In the genomic region with DNA sequence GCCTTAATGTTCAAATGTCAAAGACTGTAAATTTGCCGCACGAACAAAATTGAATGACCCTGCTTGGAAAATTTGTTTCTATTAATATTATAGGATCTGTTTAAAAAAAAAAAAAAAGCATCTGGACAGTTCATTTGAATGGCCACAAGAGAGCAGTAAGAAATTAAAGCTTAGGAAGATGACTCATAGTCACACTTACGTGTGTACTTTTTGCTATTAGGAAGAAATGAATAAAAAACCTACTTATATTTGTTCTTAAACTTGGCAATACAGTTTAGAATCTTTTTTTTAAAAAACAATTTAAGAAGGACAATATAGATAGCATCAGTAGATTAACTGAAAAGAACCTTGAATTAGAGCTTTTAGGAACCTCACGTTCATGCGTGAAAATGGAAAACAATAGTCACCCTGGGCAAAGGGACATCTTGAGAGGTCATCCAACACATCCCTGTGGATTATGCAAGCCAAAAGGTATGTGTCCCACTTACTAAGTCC, we compare ENCODE assay signal across 8 cellular contexts.
DNase-seq lines count a peak whose midpoint lies in the region; ATAC-seq and TF ChIP-seq lines count a peak whose summit lies in the region.

No MANE protein-coding gene starts in this region.

- H3K4me3 Mint-ChIP-seq in activated CD8-positive, alpha-beta T cell treated with anti-CD3 and anti-CD28 coated beads for 36 hours = no peak overlapping the region

- peak; percentile 63 for TF ChIP-seq RAD21 in IMR-90 (IDR thresholded peaks at IDR 0.05; ENCODE audit: low read length)

- H4K20me1 ChIP-seq in IMR-90 (ENCODE audit: insufficient read depth, low read length) = no peaks in the 10 kb centered on the region

- ATAC-seq in IMR-90 (ENCODE audit: low read depth) = peak; percentile 68
- ATAC-seq in GM21528 (IDR thresholded peaks at IDR 0.05; ENCODE audit: low FRiP score, unreplicated experiment) = no peak
- no peak for ATAC-seq in activated CD8-positive, alpha-beta T cell treated with anti-CD3 and anti-CD28 coated beads for 36 hours
- no peak for ATAC-seq in GM18909 (IDR thresholded peaks at IDR 0.05; ENCODE audit: poor library complexity, unreplicated experiment)

- H3K36me3 ChIP-seq in BE2C (no peaks in the 10 kb centered on the region), IMR-90 (ENCODE audit: control insufficient read depth, insufficient read depth, low read length) (no peaks in the 10 kb centered on the region), adrenal gland (replicated peaks in 1 of 2) (no peaks in the 10 kb centered on the region)

- no peak overlapping the region for H2AK9ac ChIP-seq in IMR-90 (replicated peaks; ENCODE audit: low read depth, low read length, poor library complexity)

- DNase-seq in BE2C (no peak), IMR-90 (peak; percentile 80), adrenal gland (peak in 1 of 7 donors; percentile 8), iris pigment epithelial cell (ENCODE audit: low read depth) (peak; percentile 79), activated T-cell treated with anti-CD3 and anti-CD28 coated beads for 4 hours (no peak)
- no peak for DNase-seq in activated CD8-positive, alpha-beta T cell treated with anti-CD3 and anti-CD28 coated beads for 36 hours

- intact Hi-C loops in IMR-90 (cut with micrococcal nuclease) (loop anchor here (1.0 to 5.0 kb wide), 3 partner anchors 106 to 621 kb away; a partner anchor contains a TSS), adrenal gland (cut with DNase I) (no loop called here)
- intact Hi-C loops in activated CD8-positive, alpha-beta T cell treated with anti-CD3 and anti-CD28 coated beads for 36 hours (cut with micrococcal nuclease) = no loop called here

- peak; percentile 45 for TF ChIP-seq CTCF in BE2C (IDR thresholded peaks at IDR 0.05; ENCODE audit: low read depth, low read length)
- peak; percentile 74 for TF ChIP-seq CTCF in IMR-90 (conservative IDR thresholded peaks at IDR 0.05; ENCODE audit: low read depth, low read length)
- TF ChIP-seq CTCF in adrenal gland (IDR thresholded peaks at IDR 0.05) = peak; percentile 11 to 59 (median 35)
- TF ChIP-seq CTCF in activated CD8-positive, alpha-beta T cell treated with anti-CD3 and anti-CD28 coated beads for 36 hours (IDR thresholded peaks at IDR 0.05) = no peak

- H3K4ac ChIP-seq in IMR-90 (ENCODE audit: low read depth, low read length) = peak overlapping the region; percentile 68

- 0 out of 2 replicates have a peak overlapping the region, but pooled peaks have one; percentile 37 for H2AK5ac ChIP-seq in IMR-90 (ENCODE audit: low read depth, low read length)

- in situ Hi-C loops in IMR-90 (cut with MboI; ENCODE audit: low sequenced_read_pairs) = loop anchor here (25.0 kb wide), 1 partner anchor 621 kb away; a partner anchor contains a TSS

- no peaks in the 10 kb centered on the region for H3K36me3 Mint-ChIP-seq in activated CD8-positive, alpha-beta T cell treated with anti-CD3 and anti-CD28 coated beads for 36 hours (ENCODE audit: low read depth)

- peaks cover 4% of the 10 kb centered on the region for H3K9me3 Mint-ChIP-seq in activated CD8-positive, alpha-beta T cell treated with anti-CD3 and anti-CD28 coated beads for 36 hours

- no peaks in the 10 kb centered on the region for H3K4me1 Mint-ChIP-seq in activated CD8-positive, alpha-beta T cell treated with anti-CD3 and anti-CD28 coated beads for 36 hours (ENCODE audit: low read depth)

- no peak overlapping the region for H2AFZ ChIP-seq in IMR-90 (replicated peaks; ENCODE audit: low read length, poor library complexity)

- peak overlapping the region in 1 of 2 experiments; percentile 74; a peak in 3 of 4 replicates for H4K8ac ChIP-seq in IMR-90 (ENCODE audit: low read depth in 2 of 2, low read length in 2 of 2)

- BruUV-seq in IMR-90 (replicated peaks; lab: Mats Ljungman, UMichigan) = no TSS peak

- no peaks in the 10 kb centered on the region for H3K9me1 ChIP-seq in IMR-90 (ENCODE audit: insufficient read depth, low read length)

- peak overlapping the region; percentile 73; the same call in 1 of the 2 replicates for H3K4me2 ChIP-seq in IMR-90 (ENCODE audit: low read depth, low read length)

- WGBS in IMR-90 (ENCODE audit: extremely low coverage in 2 of 2, insufficient read length in 1 of 2), 2 experiments = no CpG with 5 or more reads among the region's 5 CpGs
- WGBS in adrenal gland, 4 donors = 26 to 42% (median 30%) methylated on average over 5 of the region's 5 CpGs

- H2BK5ac ChIP-seq in IMR-90 (ENCODE audit: low read depth, low read length, poor library complexity, severe bottlenecking) = peak overlapping the region; percentile 41

- peak overlapping the region; percentile 95; the same call in 1 of the 2 replicates for H3K18ac ChIP-seq in IMR-90 (ENCODE audit: low read depth, low read length)

- H3K4me1 ChIP-seq in BE2C = no peaks in the 10 kb centered on the region
- H3K4me1 ChIP-seq in IMR-90 (ENCODE audit: control insufficient read depth, insufficient read depth, low read length) = peaks cover 2% of the 10 kb centered on the region; the same call in 1 of the 2 replicates
- H3K4me1 ChIP-seq in adrenal gland (replicated peaks in 1 of 2) = peaks cover 0 to 5% of the 10 kb centered on the region in 2 donors

- H3K9me3 ChIP-seq in BE2C (no peaks in the 10 kb centered on the region), IMR-90 (ENCODE audit: control insufficient read depth, insufficient read depth, low read length) (no peaks in the 10 kb centered on the region), adrenal gland (replicated peaks in 1 of 3) (no peaks in the 10 kb centered on the region)

- H2BK20ac ChIP-seq in IMR-90 (ENCODE audit: low read depth, low read length) = peak overlapping the region; percentile 81

- no peaks in the 10 kb centered on the region for H3K79me1 ChIP-seq in IMR-90 (ENCODE audit: low read depth in 1 of 2, low read length in 2 of 2)

- H3K27me3 ChIP-seq in BE2C (peaks cover 11% of the 10 kb centered on the region), IMR-90 (ENCODE audit: control insufficient read depth, insufficient read depth, low read length) (no peaks in the 10 kb centered on the region), adrenal gland (no peaks in the 10 kb centered on the region)

- TF ChIP-seq POLR2A in IMR-90 (IDR thresholded peaks at IDR 0.05; ENCODE audit: low read depth, low read length) (no peak), adrenal gland (IDR thresholded peaks at IDR 0.05) (no peak)

- peak overlapping the region; percentile 61; the same call in 2 of the 3 replicates for H2BK15ac ChIP-seq in IMR-90 (ENCODE audit: low read depth, low read length)

- no peak overlapping the region for H4K91ac ChIP-seq in IMR-90 (ENCODE audit: insufficient read depth, low read depth, low read length)

- H3K27ac Mint-ChIP-seq in activated CD8-positive, alpha-beta T cell treated with anti-CD3 and anti-CD28 coated beads for 36 hours = no peak overlapping the region

- peak overlapping the region; percentile 46; the same call in 1 of the 2 replicates for H3K23ac ChIP-seq in IMR-90 (ENCODE audit: low read depth, low read length)

- H3K9ac ChIP-seq in IMR-90 (ENCODE audit: low read depth, low read length) = peak overlapping the region; percentile 60; the same call in 1 of the 2 replicates

- peak overlapping the region; percentile 84 for H2BK120ac ChIP-seq in IMR-90 (ENCODE audit: low read depth, low read length)

- no peak overlapping the region for H3K56ac ChIP-seq in IMR-90 (ENCODE audit: extremely low read depth, insufficient read depth, low read length)

- no peaks in the 10 kb centered on the region for H3K27me3 Mint-ChIP-seq in activated CD8-positive, alpha-beta T cell treated with anti-CD3 and anti-CD28 coated beads for 36 hours

- H3K27ac ChIP-seq in IMR-90 (ENCODE audit: insufficient read depth, low read length) = no peak overlapping the region
- H3K27ac ChIP-seq in adrenal gland = no peak overlapping the region

- CTCF ChIA-PET in IMR-90 (lab: Yijun Ruan, JAX) = interaction anchor here (0.6 to 1.5 kb wide), 10 partner anchors 9 to 755 kb away, joined by 3 to 8 read pairs (median 4); no protein-coding TSS in a partner anchor
- CTCF ChIA-PET in activated CD8-positive, alpha-beta T cell treated with anti-CD3 and anti-CD28 coated beads for 36 hours (lab: Charles Lee) = interaction anchor here (1.2 kb wide), 1 partner anchor 9 kb away, joined by 4 read pairs; no protein-coding TSS in a partner anchor

- peak overlapping the region; percentile 92; the same call in 1 of the 2 replicates for H4K5ac ChIP-seq in IMR-90 (ENCODE audit: low read depth, low read length)

- peak overlapping the region; percentile 58 for H3K14ac ChIP-seq in IMR-90 (replicated peaks; ENCODE audit: low read depth, low read length)

- H3K4me3 ChIP-seq in BE2C (ENCODE audit: low read depth, low read length) (no peak overlapping the region), IMR-90 (ENCODE audit: insufficient read depth, low read depth, low read length) (no peak overlapping the region), adrenal gland (no peak overlapping the region)

- POLR2A ChIA-PET in IMR-90 (lab: Charles Lee; ENCODE audit: unreplicated experiment) = no interaction called here
- POLR2A ChIA-PET in activated CD8-positive, alpha-beta T cell treated with anti-CD3 and anti-CD28 coated beads for 36 hours (lab: Charles Lee) = no interaction called here

- dilution Hi-C loops in IMR-90 (cut with HindIII; ENCODE audit: low sequenced_read_pairs, unreplicated experiment) = no loop called here

TF ChIP-seq in IMR-90, 13 proteins besides CTCF, POLR2A, EP300 and RAD21:
- TF ChIP-seq BHLHE40 (IDR thresholded peaks at IDR 0.05; ENCODE audit: low read depth, low read length) (peak; percentile 56; the same call in 1 of the 2 replicates), RCOR1 (IDR thresholded peaks at IDR 0.05; ENCODE audit: insufficient replicate concordance, low read length) (no peak), FOS (IDR thresholded peaks at IDR 0.05; ENCODE audit: low read depth, low read length) (peak; percentile 89), SMC3 (IDR thresholded peaks at IDR 0.05; ENCODE audit: low read depth, low read length) (peak; percentile 68)
TF ChIP-seq in IMR-90: peak in this region for 3.

Comparison
In these comparisons a context has a peak if more than half of its experiments do, and no peak if none do; other contexts are left out.
1. DNase-seq: peak in IMR-90 (single experiment) and iris pigment epithelial cell (single experiment); none in BE2C (single experiment), activated CD8-positive, alpha-beta T cell treated with anti-CD3 and anti-CD28 coated beads for 36 hours (single experiment) and activated T-cell treated with anti-CD3 and anti-CD28 coated beads for 4 hours (single experiment).